In the genomic region with DNA sequence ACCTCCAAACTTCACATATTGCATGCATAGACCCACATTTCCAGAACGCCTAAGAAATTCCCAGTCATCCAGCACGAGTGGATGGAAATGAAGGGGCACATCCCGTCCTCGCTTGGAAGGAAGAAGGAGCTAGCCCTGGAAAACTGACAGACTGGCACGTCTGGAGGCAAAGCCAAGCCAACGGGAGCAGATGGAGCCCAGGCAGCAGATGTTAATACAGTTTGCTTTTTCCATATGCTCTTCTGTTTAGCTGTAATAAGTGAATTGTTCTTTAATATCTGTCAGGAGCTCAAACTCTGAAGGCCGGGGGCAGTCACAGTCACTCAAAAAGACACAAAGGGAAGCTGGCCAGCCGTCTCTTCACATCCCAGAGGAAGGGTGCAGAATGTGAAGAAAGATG, we compare ENCODE assay signal across 28 cellular contexts.
DNase-seq lines count a peak whose midpoint lies in the region; ATAC-seq and TF ChIP-seq lines count a peak whose summit lies in the region.
"Had no signal": no experiment of that assay in that cellular context is flagged by ENCODE, and none has a peak within 500 bp of the region (broad histone marks: within the 10 kb centered on the region; RNA-seq: fewer than 3 reads in every experiment).

No MANE protein-coding gene starts in this region.

- intact Hi-C loops in CD4-positive, alpha-beta T cell (cut with DNase I, micrococcal nuclease): no loop called here
- intact Hi-C loops in activated T-helper 1 cell treated with anti-CD3 and anti-CD28 coated beads, Interleukin-12 subunit alpha, Interleukin-12 subunit beta, Interleukin-2, Interleukin-4 antibody, amounts not matched to agents 30 ng/mL and 10 ng/mL and 1 ng/mL, durations not matched to agents 14 hours and 24 hours and 36 hours (cut with micrococcal nuclease): no loop called here
- intact Hi-C loops in adrenal gland (cut with DNase I): no loop called here

- H3K27ac ChIP-seq in CD4-positive, alpha-beta T cell (ENCODE audit: low read depth, low read length): no peak overlapping the region
- H3K27ac ChIP-seq in MM.1S (ENCODE audit: low read length) (peak overlapping the region; percentile 78; the same call in 1 of the 2 replicates), adrenal gland (no peak overlapping the region)
- H3K27ac ChIP-seq: C4-2B, PC-9, right lobe of liver, upper lobe of left lung had no signal

- H3K4me1 Mint-ChIP-seq in CD4-positive, alpha-beta T cell (ENCODE audit: low read depth): peaks cover 45% of the 10 kb centered on the region
- peaks cover 31% of the 10 kb centered on the region for H3K4me1 Mint-ChIP-seq in T-helper 17 cell
- H3K4me1 Mint-ChIP-seq in naive B cell: peaks cover 71 to 94% (median 88%) of the 10 kb centered on the region in 3 donors
- peaks cover 10% of the 10 kb centered on the region for H3K4me1 Mint-ChIP-seq in activated T-helper 1 cell treated with anti-CD3 and anti-CD28 coated beads, Interleukin-12 subunit alpha, Interleukin-12 subunit beta, Interleukin-2, Interleukin-4 antibody, amounts not matched to agents 30 ng/mL and 10 ng/mL and 1 ng/mL, durations not matched to agents 14 hours and 24 hours and 36 hours (ENCODE audit: low read depth)

- no peaks in the 10 kb centered on the region for H3K36me3 Mint-ChIP-seq in CD4-positive, alpha-beta T cell (ENCODE audit: low read depth)
- no peaks in the 10 kb centered on the region for H3K36me3 Mint-ChIP-seq in T-helper 17 cell (ENCODE audit: low read depth)
- no peaks in the 10 kb centered on the region for H3K36me3 Mint-ChIP-seq in naive B cell
- H3K36me3 Mint-ChIP-seq in activated T-helper 1 cell treated with anti-CD3 and anti-CD28 coated beads, Interleukin-12 subunit alpha, Interleukin-12 subunit beta, Interleukin-2, Interleukin-4 antibody, amounts not matched to agents 30 ng/mL and 10 ng/mL and 1 ng/mL, durations not matched to agents 14 hours and 24 hours and 36 hours (ENCODE audit: low read depth): no peaks in the 10 kb centered on the region
- H3K36me3 Mint-ChIP-seq: memory B cell had no signal

- POLR2A ChIA-PET in CD4-positive, alpha-beta T cell (lab: Charles Lee): no interaction called here

- H3K4me2 ChIP-seq in MM.1S (ENCODE audit: low read depth, low read length): peak overlapping the region; percentile 77
- H3K4me2 ChIP-seq: PC-9 had no signal

- H3K4me3 Mint-ChIP-seq in CD4-positive, alpha-beta T cell: no peak overlapping the region
- no peak overlapping the region for H3K4me3 Mint-ChIP-seq in T-helper 17 cell
- H3K4me3 Mint-ChIP-seq in naive B cell: peak overlapping the region in 7 of 8 donors; percentile 52 to 89 (median 78)
- H3K4me3 Mint-ChIP-seq in activated T-helper 1 cell treated with anti-CD3 and anti-CD28 coated beads, Interleukin-12 subunit alpha, Interleukin-12 subunit beta, Interleukin-2, Interleukin-4 antibody, amounts not matched to agents 30 ng/mL and 10 ng/mL and 1 ng/mL, durations not matched to agents 14 hours and 24 hours and 36 hours: no peak overlapping the region
- H3K4me3 Mint-ChIP-seq: activated CD4-positive, alpha-beta memory T cell treated with anti-CD3 and anti-CD28 coated beads, Interleukin-2, amount 10 ng/mL, durations not matched to agents 7 days and 5 days; activated naive CD8-positive, alpha-beta T cell treated with anti-CD3 and anti-CD28 coated beads, Interleukin-2, amount 10 ng/mL, durations not matched to agents 7 days and 5 days; dendritic cell treated with granulocyte-macrophage colony-stimulating factor and Interleukin-4, amounts not matched to agents 40 ng/mL and 50 ng/mL, for 4 days had no signal

- peak overlapping the region; percentile 30 for H3K27ac Mint-ChIP-seq in CD4-positive, alpha-beta T cell
- peak overlapping the region; percentile 2 for H3K27ac Mint-ChIP-seq in T-helper 17 cell
- H3K27ac Mint-ChIP-seq in naive B cell: peak overlapping the region in 4 of 6 donors; percentile 27 to 70 (median 60)
- H3K27ac Mint-ChIP-seq in activated T-helper 1 cell treated with anti-CD3 and anti-CD28 coated beads, Interleukin-12 subunit alpha, Interleukin-12 subunit beta, Interleukin-2, Interleukin-4 antibody, amounts not matched to agents 30 ng/mL and 10 ng/mL and 1 ng/mL, durations not matched to agents 14 hours and 24 hours and 36 hours: no peak overlapping the region
- H3K27ac Mint-ChIP-seq: activated CD4-positive, alpha-beta memory T cell treated with anti-CD3 and anti-CD28 coated beads, Interleukin-2, amount 10 ng/mL, durations not matched to agents 7 days and 5 days; dendritic cell treated with granulocyte-macrophage colony-stimulating factor and Interleukin-4, amounts not matched to agents 40 ng/mL and 50 ng/mL, for 4 days; IgD-negative memory B cell; memory B cell had no signal

- H3K9me2 ChIP-seq in MM.1S (replicated peaks; ENCODE audit: insufficient read depth, low read length): no peaks in the 10 kb centered on the region

- peaks cover 58% of the 10 kb centered on the region for H3K4me1 ChIP-seq in MM.1S (ENCODE audit: low read length)
- H3K4me1 ChIP-seq in adrenal gland (replicated peaks in 1 of 2): peaks cover 0 to 10% of the 10 kb centered on the region in 2 donors
- H3K4me1 ChIP-seq: right lobe of liver had no signal

- no peaks in the 10 kb centered on the region for H3K36me3 ChIP-seq in MM.1S (replicated peaks; ENCODE audit: insufficient read depth, low read length)
- H3K36me3 ChIP-seq in adrenal gland (replicated peaks in 1 of 2): no peaks in the 10 kb centered on the region
- H3K36me3 ChIP-seq: right lobe of liver, upper lobe of left lung had no signal

- no peak for ATAC-seq in CD4-positive, alpha-beta T cell (ENCODE audit: poor library complexity)
- ATAC-seq in T-helper 17 cell (no peak), naive B cell (ENCODE audit: low read depth in 2 of 2) (no peak)
- ATAC-seq: activated CD4-positive, CD25-positive, alpha-beta regulatory T cell treated with anti-CD3 and anti-CD28 coated beads, Interleukin-2, amount 50 U/mL, for 24 hours; left lobe of liver; right lobe of liver had no signal

- no peaks in the 10 kb centered on the region for H3K9me3 ChIP-seq in CD4-positive, alpha-beta T cell (ENCODE audit: control insufficient read depth, low read length)
- H3K9me3 ChIP-seq in MM.1S (replicated peaks; ENCODE audit: insufficient read depth, low read length): no peaks in the 10 kb centered on the region
- H3K9me3 ChIP-seq in T-helper 17 cell (ENCODE audit: control insufficient read depth, low read length, poor library complexity, severe bottlenecking): no peaks in the 10 kb centered on the region
- H3K9me3 ChIP-seq in adrenal gland (replicated peaks in 1 of 3): no peaks in the 10 kb centered on the region
- H3K9me3 ChIP-seq: right lobe of liver, upper lobe of left lung had no signal

- peak overlapping the region; percentile 16; the same call in 1 of the 2 replicates for H3K9ac ChIP-seq in MM.1S (ENCODE audit: low read length)

- no peak overlapping the region for H2AFZ ChIP-seq in MM.1S (ENCODE audit: low read length)
- H2AFZ ChIP-seq: PC-9 had no signal

- no peak for TF ChIP-seq CTCF in CD4-positive, alpha-beta T cell (IDR thresholded peaks at IDR 0.05)
- no peak for TF ChIP-seq CTCF in MM.1S (IDR thresholded peaks at IDR 0.05; ENCODE audit: low read length)
- TF ChIP-seq CTCF in adrenal gland (IDR thresholded peaks at IDR 0.05): no peak

- H3K4me3 ChIP-seq in MM.1S (ENCODE audit: low read length) (peak overlapping the region; percentile 5; the same call in 1 of the 2 replicates), adrenal gland (no peak overlapping the region)
- H3K4me3 ChIP-seq: PC-9, right lobe of liver, upper lobe of left lung had no signal

- no peaks in the 10 kb centered on the region for H4K20me1 ChIP-seq in MM.1S (ENCODE audit: insufficient read depth, low read length)

- CTCF ChIA-PET in CD4-positive, alpha-beta T cell (lab: Charles Lee): no interaction called here

- H3K27me3 Mint-ChIP-seq in CD4-positive, alpha-beta T cell: no peaks in the 10 kb centered on the region
- H3K27me3 Mint-ChIP-seq in T-helper 17 cell (no peaks in the 10 kb centered on the region), naive B cell (no peaks in the 10 kb centered on the region)
- no peaks in the 10 kb centered on the region for H3K27me3 Mint-ChIP-seq in activated T-helper 1 cell treated with anti-CD3 and anti-CD28 coated beads, Interleukin-12 subunit alpha, Interleukin-12 subunit beta, Interleukin-2, Interleukin-4 antibody, amounts not matched to agents 30 ng/mL and 10 ng/mL and 1 ng/mL, durations not matched to agents 14 hours and 24 hours and 36 hours (ENCODE audit: insufficient read depth)
- H3K27me3 Mint-ChIP-seq: activated CD4-positive, alpha-beta memory T cell treated with anti-CD3 and anti-CD28 coated beads, Interleukin-2, amount 10 ng/mL, durations not matched to agents 7 days and 5 days; activated naive CD8-positive, alpha-beta T cell treated with anti-CD3 and anti-CD28 coated beads, Interleukin-2, amount 10 ng/mL, durations not matched to agents 7 days and 5 days; dendritic cell treated with granulocyte-macrophage colony-stimulating factor and Interleukin-4, amounts not matched to agents 40 ng/mL and 50 ng/mL, for 4 days; memory B cell had no signal

- H3K9me3 Mint-ChIP-seq in CD4-positive, alpha-beta T cell: no peaks in the 10 kb centered on the region
- H3K9me3 Mint-ChIP-seq in naive B cell: no peaks in the 10 kb centered on the region
- no peaks in the 10 kb centered on the region for H3K9me3 Mint-ChIP-seq in activated T-helper 1 cell treated with anti-CD3 and anti-CD28 coated beads, Interleukin-12 subunit alpha, Interleukin-12 subunit beta, Interleukin-2, Interleukin-4 antibody, amounts not matched to agents 30 ng/mL and 10 ng/mL and 1 ng/mL, durations not matched to agents 14 hours and 24 hours and 36 hours
- H3K9me3 Mint-ChIP-seq: activated CD4-positive, alpha-beta memory T cell treated with anti-CD3 and anti-CD28 coated beads, Interleukin-2, amount 10 ng/mL, durations not matched to agents 7 days and 5 days; activated naive CD8-positive, alpha-beta T cell treated with anti-CD3 and anti-CD28 coated beads, Interleukin-2, amount 10 ng/mL, durations not matched to agents 7 days and 5 days; dendritic cell treated with granulocyte-macrophage colony-stimulating factor and Interleukin-4, amounts not matched to agents 40 ng/mL and 50 ng/mL, for 4 days; IgD-negative memory B cell; memory B cell had no signal

- peaks cover 17% of the 10 kb centered on the region for H3F3A ChIP-seq in MM.1S (ENCODE audit: insufficient read depth, low read length)

- no peak for TF ChIP-seq POLR2A in adrenal gland (IDR thresholded peaks at IDR 0.05)

- no peaks in the 10 kb centered on the region for H3K27me3 ChIP-seq in CD4-positive, alpha-beta T cell (ENCODE audit: control insufficient read depth, insufficient read depth, low read length)
- H3K27me3 ChIP-seq in MM.1S (replicated peaks; ENCODE audit: insufficient read depth, low read length) (no peaks in the 10 kb centered on the region), adrenal gland (no peaks in the 10 kb centered on the region)
- H3K27me3 ChIP-seq: right lobe of liver, upper lobe of left lung had no signal

- peaks cover 87% of the 10 kb centered on the region for H3K79me2 ChIP-seq in MM.1S (ENCODE audit: low read length)

- 87 to 91% (median 87%) methylated on average over 8 of the region's 8 CpGs for WGBS in adrenal gland, 4 donors

- no peak for DNase-seq in CD4-positive, alpha-beta T cell
- DNase-seq in MM.1S (no peak), T-helper 17 cell (no peak), naive B cell (no peak), adrenal gland (no peak)
- no peak for DNase-seq in activated T-helper 1 cell treated with anti-CD3 and anti-CD28 coated beads, Interleukin-12 subunit alpha, Interleukin-12 subunit beta, Interleukin-2, Interleukin-4 antibody, amounts not matched to agents 30 ng/mL and 10 ng/mL and 1 ng/mL, durations not matched to agents 14 hours and 24 hours and 36 hours (ENCODE audit: low spot score)
- no peak for DNase-seq in stimulated activated CD4-positive, alpha-beta T cell treated with anti-CD3 and anti-CD28 coated beads, Interleukin-1b, Interleukin-23, amount 100 ng/mL, for 48 hours
- DNase-seq: activated CD4-positive, alpha-beta memory T cell treated with anti-CD3 and anti-CD28 coated beads, Interleukin-2, amount 10 ng/mL, durations not matched to agents 7 days and 5 days; activated CD8-positive, alpha-beta memory T cell treated with anti-CD3 and anti-CD28 coated beads, Interleukin-2, amount 50 U/mL, for 48 hours; activated effector memory CD4-positive, alpha-beta T cell treated with anti-CD3 and anti-CD28 coated beads, Interleukin-2, amount 50 U/mL, for 16 hours; activated naive CD8-positive, alpha-beta T cell treated with anti-CD3 and anti-CD28 coated beads, Interleukin-2, amount 10 ng/mL, durations not matched to agents 7 days and 5 days; Calu3; H7; NCI-H1092 treated with DMSO at 0.1 percent for 48 hours; NCI-H1930; NCI-H2227 treated with DMSO at 0.1 percent for 48 hours; PC-9; right lobe of liver; SHP77; stimulated activated CD4-positive, alpha-beta T cell treated with anti-CD3 and anti-CD28 coated beads, Interleukin-4, amount 100 ng/mL, for 1 hour; SW 1271; upper lobe of left lung had no signal

Comparison
In these comparisons a context has a peak if more than half of its experiments do, and no peak if none do; other contexts are left out.
1. H3K4me3 Mint-ChIP-seq: peak in naive B cell (7 of 8); none in CD4-positive, alpha-beta T cell (single experiment), T-helper 17 cell (single experiment) and activated T-helper 1 cell treated with anti-CD3 and anti-CD28 coated beads, Interleukin-12 subunit alpha, Interleukin-12 subunit beta, Interleukin-2, Interleukin-4 antibody, amounts not matched to agents 30 ng/mL and 10 ng/mL and 1 ng/mL, durations not matched to agents 14 hours and 24 hours and 36 hours (single experiment).